ENCODE assay signal across 10 cellular contexts in genomic region chr17:39979021-39979660, GRCh38. TPM values are rescaled to one million over a fixed set of nuclear protein-coding genes. Genes with fewer than 3 reads are reported as not detected.
DNase-seq lines count a peak whose midpoint lies in the region; ATAC-seq and TF ChIP-seq lines count a peak whose summit lies in the region.
"Had no signal": no experiment of that assay in that cellular context is flagged by ENCODE, and none has a peak within 500 bp of the region (broad histone marks: within the 10 kb centered on the region; RNA-seq: fewer than 3 reads in every experiment).

No MANE protein-coding gene starts in this region.

- H3K27me3 Mint-ChIP-seq in activated CD4-positive, alpha-beta T cell treated with anti-CD3 and anti-CD28 coated beads, Interleukin-2, amount 10 ng/mL, durations not matched to agents 24 days and 14 days: peaks cover 9% of the 10 kb centered on the region
- H3K27me3 Mint-ChIP-seq in stimulated activated naive B cell treated with anti-CD40 and anti-IgM and Interleukin-4, amounts not matched to agents 10 μg/mL and 1 μg/mL and 100 μg/mL, for 72 hours: peaks cover 0 to 3% of the 10 kb centered on the region in 2 donors

- TF ChIP-seq CTCF in foreskin keratinocyte (conservative IDR thresholded peaks at IDR 0.05): no peak

- intact Hi-C loops in activated CD4-positive, alpha-beta T cell treated with anti-CD3 and anti-CD28 coated beads, Interleukin-2, amount 10 ng/mL, durations not matched to agents 24 days and 14 days (cut with micrococcal nuclease): no loop called here

- DNase-seq in activated CD4-positive, alpha-beta T cell treated with anti-CD3 and anti-CD28 coated beads, Interleukin-2, amount 10 ng/mL, durations not matched to agents 24 days and 14 days: no peak
- DNase-seq in activated CD4-positive, alpha-beta T cell treated with anti-CD3 and anti-CD28 coated beads, Interleukin-2, amount 50 U/mL, for 48 hours: no peak
- DNase-seq in RPMI7951 (ENCODE audit: low read depth): peak; percentile 48
- DNase-seq in foreskin keratinocyte: peak; percentile 95 to 99
- DNase-seq in stimulated activated naive B cell treated with anti-CD40 and anti-IgM and Interleukin-4, amounts not matched to agents 10 μg/mL and 1 μg/mL and 100 μg/mL, for 72 hours: no peak
- DNase-seq in G401 (ENCODE audit: low spot score): no peak
- DNase-seq: activated CD8-positive, alpha-beta memory T cell treated with anti-CD3 and anti-CD28 coated beads for 24 hours; stimulated activated CD4-positive, alpha-beta T cell treated with anti-CD3 and anti-CD28 coated beads, Interleukin-4, amount 100 ng/mL, for 4 hours had no signal

- H3K4me1 ChIP-seq in foreskin keratinocyte: peaks cover 15% of the 10 kb centered on the region

- peak overlapping the region; percentile 47 for H3K27ac ChIP-seq in foreskin keratinocyte

- ATAC-seq in foreskin keratinocyte (peak; percentile 63), GM19463 (IDR thresholded peaks at IDR 0.05; ENCODE audit: unreplicated experiment) (no peak), HG02973 (IDR thresholded peaks at IDR 0.05; ENCODE audit: unreplicated experiment) (no peak)
- no peak for ATAC-seq in stimulated activated naive B cell treated with anti-CD40 and anti-IgM and Interleukin-4, amounts not matched to agents 10 μg/mL and 1 μg/mL and 100 μg/mL, for 72 hours (replicated peaks)

- H3K27me3 ChIP-seq in foreskin keratinocyte: no peaks in the 10 kb centered on the region

- in situ Hi-C loops in G401 (cut with HindIII; ENCODE audit: low sequenced_read_pairs): loop anchor here (25.0 kb wide), 1 partner anchor 292 kb away; the partner anchor contains the start of gene PGAP3

- H3K27ac Mint-ChIP-seq in activated CD4-positive, alpha-beta T cell treated with anti-CD3 and anti-CD28 coated beads, Interleukin-2, amount 10 ng/mL, durations not matched to agents 24 days and 14 days: no peak overlapping the region
- H3K27ac Mint-ChIP-seq in stimulated activated naive B cell treated with anti-CD40 and anti-IgM and Interleukin-4, amounts not matched to agents 10 μg/mL and 1 μg/mL and 100 μg/mL, for 72 hours: no peak overlapping the region

- H3K4me3 Mint-ChIP-seq in activated CD4-positive, alpha-beta T cell treated with anti-CD3 and anti-CD28 coated beads, Interleukin-2, amount 10 ng/mL, durations not matched to agents 24 days and 14 days: peak overlapping the region; percentile 46
- H3K4me3 Mint-ChIP-seq in stimulated activated naive B cell treated with anti-CD40 and anti-IgM and Interleukin-4, amounts not matched to agents 10 μg/mL and 1 μg/mL and 100 μg/mL, for 72 hours: peak overlapping the region; percentile 92 to 95

- H3K4me1 Mint-ChIP-seq in activated CD4-positive, alpha-beta T cell treated with anti-CD3 and anti-CD28 coated beads, Interleukin-2, amount 10 ng/mL, durations not matched to agents 24 days and 14 days: peaks cover 25% of the 10 kb centered on the region
- peaks cover 20 to 30% of the 10 kb centered on the region in 2 donors for H3K4me1 Mint-ChIP-seq in stimulated activated naive B cell treated with anti-CD40 and anti-IgM and Interleukin-4, amounts not matched to agents 10 μg/mL and 1 μg/mL and 100 μg/mL, for 72 hours

- no peaks in the 10 kb centered on the region for H3K9me3 Mint-ChIP-seq in activated CD4-positive, alpha-beta T cell treated with anti-CD3 and anti-CD28 coated beads, Interleukin-2, amount 10 ng/mL, durations not matched to agents 24 days and 14 days
- H3K9me3 Mint-ChIP-seq in stimulated activated naive B cell treated with anti-CD40 and anti-IgM and Interleukin-4, amounts not matched to agents 10 μg/mL and 1 μg/mL and 100 μg/mL, for 72 hours: no peaks in the 10 kb centered on the region

- peaks cover 12% of the 10 kb centered on the region for H3K36me3 Mint-ChIP-seq in activated CD4-positive, alpha-beta T cell treated with anti-CD3 and anti-CD28 coated beads, Interleukin-2, amount 10 ng/mL, durations not matched to agents 24 days and 14 days (ENCODE audit: low read depth)
- peaks cover 6 to 10% of the 10 kb centered on the region in 2 donors for H3K36me3 Mint-ChIP-seq in stimulated activated naive B cell treated with anti-CD40 and anti-IgM and Interleukin-4, amounts not matched to agents 10 μg/mL and 1 μg/mL and 100 μg/mL, for 72 hours

RNA-seq across cellular contexts. Expression of gene PSMD3, which starts 1.5 kb away (rescaled TPM):
- total RNA-seq in activated CD4-positive, alpha-beta T cell treated with anti-CD3 and anti-CD28 coated beads, Interleukin-2, amount 10 ng/mL, durations not matched to agents 24 days and 14 days: 199 and 204 TPM in 2 replicates
- 114 and 116 TPM in 2 replicates for total RNA-seq in RPMI7951 (2014; rRNA removed; shearing (Covaris generic))
- 160 and 182 TPM in 2 replicates for total RNA-seq in foreskin keratinocyte
- 172 and 186 TPM in 2 replicates for polyA plus RNA-seq in foreskin keratinocyte
- 248 and 317 TPM in 2 replicates for total RNA-seq in G401 (2014; rRNA removed; shearing (Covaris generic))

RNA-seq across cellular contexts. Expression of gene GSDMA, which starts 16.3 kb away (rescaled TPM):
- 0.69 and 0.84 TPM in 2 replicates for total RNA-seq in activated CD4-positive, alpha-beta T cell treated with anti-CD3 and anti-CD28 coated beads, Interleukin-2, amount 10 ng/mL, durations not matched to agents 24 days and 14 days
- not detected in 2 replicates for total RNA-seq in RPMI7951 (2014; rRNA removed; shearing (Covaris generic))
- 3.6 and 4.3 TPM in 2 replicates for total RNA-seq in foreskin keratinocyte
- 2.5 and 2.8 TPM in 2 replicates for polyA plus RNA-seq in foreskin keratinocyte
- not detected in 2 replicates for total RNA-seq in G401 (2014; rRNA removed; shearing (Covaris generic))

RNA-seq across cellular contexts. Expression of gene CSF3, which starts 36.1 kb away (rescaled TPM):
- total RNA-seq in activated CD4-positive, alpha-beta T cell treated with anti-CD3 and anti-CD28 coated beads, Interleukin-2, amount 10 ng/mL, durations not matched to agents 24 days and 14 days: not detected in 2 replicates
- total RNA-seq in RPMI7951 (2014; rRNA removed; shearing (Covaris generic)): 0.49 TPM in 1 of 2 replicates, not detected in the other
- total RNA-seq in foreskin keratinocyte: 4.3 and 5.1 TPM in 2 replicates
- 5.5 and 6.2 TPM in 2 replicates for polyA plus RNA-seq in foreskin keratinocyte
- not detected in 2 replicates for total RNA-seq in G401 (2014; rRNA removed; shearing (Covaris generic))

RNA-seq across cellular contexts. Expression of gene LRRC3C, which starts 51.6 kb away (rescaled TPM):
- not detected in 2 replicates for total RNA-seq in activated CD4-positive, alpha-beta T cell treated with anti-CD3 and anti-CD28 coated beads, Interleukin-2, amount 10 ng/mL, durations not matched to agents 24 days and 14 days
- total RNA-seq in RPMI7951 (2014; rRNA removed; shearing (Covaris generic)): not detected in 2 replicates
- not detected in 2 replicates for total RNA-seq in foreskin keratinocyte
- polyA plus RNA-seq in foreskin keratinocyte: not detected in 2 replicates
- not detected in 2 replicates for total RNA-seq in G401 (2014; rRNA removed; shearing (Covaris generic))

RNA-seq across cellular contexts. Expression of gene ORMDL3, which starts 51.7 kb away (rescaled TPM):
- total RNA-seq in activated CD4-positive, alpha-beta T cell treated with anti-CD3 and anti-CD28 coated beads, Interleukin-2, amount 10 ng/mL, durations not matched to agents 24 days and 14 days: 65.7 and 65.8 TPM in 2 replicates
- total RNA-seq in RPMI7951 (2014; rRNA removed; shearing (Covaris generic)): 22.1 and 23.8 TPM in 2 replicates
- 40.1 and 40.7 TPM in 2 replicates for total RNA-seq in foreskin keratinocyte
- 31.2 and 31.3 TPM in 2 replicates for polyA plus RNA-seq in foreskin keratinocyte
- total RNA-seq in G401 (2014; rRNA removed; shearing (Covaris generic)): 37.8 and 40.4 TPM in 2 replicates

Comparison
In these comparisons a context has a peak if more than half of its experiments do, and no peak if none do; other contexts are left out.
1. DNase-seq: peak in RPMI7951 (single experiment) and foreskin keratinocyte (2 of 2); none in activated CD4-positive, alpha-beta T cell treated with anti-CD3 and anti-CD28 coated beads, Interleukin-2, amount 10 ng/mL, durations not matched to agents 24 days and 14 days (single experiment), activated CD4-positive, alpha-beta T cell treated with anti-CD3 and anti-CD28 coated beads, Interleukin-2, amount 50 U/mL, for 48 hours (0 of 2), stimulated activated naive B cell treated with anti-CD40 and anti-IgM and Interleukin-4, amounts not matched to agents 10 μg/mL and 1 μg/mL and 100 μg/mL, for 72 hours (single experiment) and G401 (single experiment).